Comparison of ENCODE assay signal across 18 cellular contexts in the genomic region with DNA sequence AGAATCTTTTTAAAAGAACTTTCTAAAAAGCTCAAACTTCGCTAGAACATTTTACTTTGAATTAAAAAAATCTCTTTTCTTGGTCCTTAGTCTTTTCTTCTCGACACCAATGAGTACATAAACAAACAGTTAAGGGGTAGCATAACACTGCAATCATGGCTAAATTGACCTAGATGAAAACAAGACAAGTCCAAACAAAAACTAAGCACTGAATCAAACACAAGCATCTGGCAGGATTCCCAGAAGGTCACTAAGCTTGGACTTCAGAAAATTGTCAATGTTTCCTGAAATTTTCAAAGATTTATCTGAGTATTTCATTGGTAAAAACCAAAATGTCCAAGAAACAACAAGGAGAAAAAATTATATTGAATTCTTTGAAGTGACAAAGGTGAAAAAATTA. TPM values are rescaled to one million over a fixed set of nuclear protein-coding genes. Genes with fewer than 3 reads are reported as not detected.
DNase-seq lines count a peak whose midpoint lies in the region; ATAC-seq and TF ChIP-seq lines count a peak whose summit lies in the region.
"Had no signal": no experiment of that assay in that cellular context is flagged by ENCODE, and none has a peak within 500 bp of the region (broad histone marks: within the 10 kb centered on the region; RNA-seq: fewer than 3 reads in every experiment).

No MANE protein-coding gene starts in this region.

- H3K9ac ChIP-seq in mammary epithelial cell (ENCODE audit: insufficient read depth, low read length), result no peak overlapping the region

- H3K36me3 ChIP-seq in left ventricle myocardium inferior (no peaks in the 10 kb centered on the region), mammary epithelial cell (ENCODE audit: insufficient read depth, low read length) (no peaks in the 10 kb centered on the region), vagina (no peaks in the 10 kb centered on the region)
- H3K36me3 ChIP-seq: neutrophil had no signal

- intact Hi-C loops in left ventricle myocardium inferior (cut with micrococcal nuclease) (no loop called here), Right ventricle myocardium superior (cut with DNase I) (no loop called here), mammary epithelial cell (cut with micrococcal nuclease) (no loop called here), vagina (cut with DNase I) (no loop called here)

- peak overlapping the region; percentile 2 for H3K27ac ChIP-seq in left ventricle myocardium inferior (replicated peaks)
- no peak overlapping the region for H3K27ac ChIP-seq in mammary epithelial cell (ENCODE audit: insufficient read depth, low read depth, low read length)
- peak overlapping the region; percentile 66 for H3K27ac ChIP-seq in vagina
- H3K27ac ChIP-seq: neutrophil had no signal

- CTCF ChIA-PET in mammary epithelial cell (lab: Charles Lee; ENCODE audit: low non-redundant PET), result no interaction called here

- no peak overlapping the region for H3K4me3 Mint-ChIP-seq in T-helper 17 cell
- H3K4me3 Mint-ChIP-seq: activated naive CD4-positive, alpha-beta T cell treated with anti-CD3 and anti-CD28 coated beads, Interleukin-2, amount 50 U/mL, for 24 hours had no signal

- H3K27ac Mint-ChIP-seq in T-helper 17 cell, result no peak overlapping the region
- H3K27ac Mint-ChIP-seq: activated naive CD4-positive, alpha-beta T cell treated with anti-CD3 and anti-CD28 coated beads, Interleukin-2, amount 50 U/mL, for 24 hours had no signal

- H3K4me1 ChIP-seq in left ventricle myocardium inferior (peaks cover 36% of the 10 kb centered on the region), mammary epithelial cell (ENCODE audit: insufficient read depth, low read length) (peaks cover 3% of the 10 kb centered on the region), vagina (peaks cover 84% of the 10 kb centered on the region)

- no peak overlapping the region for H3K4me2 ChIP-seq in mammary epithelial cell (ENCODE audit: insufficient read depth, low read depth, low read length)

- H3K9me3 ChIP-seq in left ventricle myocardium inferior (replicated peaks) (no peaks in the 10 kb centered on the region), mammary epithelial cell (replicated peaks; ENCODE audit: insufficient read depth, low read length) (no peaks in the 10 kb centered on the region), vagina (no peaks in the 10 kb centered on the region), T-helper 17 cell (ENCODE audit: control insufficient read depth, low read length, poor library complexity, severe bottlenecking) (no peaks in the 10 kb centered on the region)
- H3K9me3 ChIP-seq: neutrophil had no signal

- no peak for TF ChIP-seq POLR2A in vagina (IDR thresholded peaks at IDR 0.05)

- no peaks in the 10 kb centered on the region for H3K79me2 ChIP-seq in mammary epithelial cell (ENCODE audit: insufficient read depth, low read length)

- no TSS peak for BruUV-seq in mammary epithelial cell (replicated peaks; lab: Mats Ljungman, UMichigan)

- DNase-seq in left ventricle myocardium inferior (no peak), Right ventricle myocardium superior (no peak), mammary epithelial cell (peak; percentile 57), left kidney (ENCODE audit: low read depth, low spot score) (peak; percentile 30), vagina (ENCODE audit: extremely low spot score in 2 of 2) (no peak), T-helper 17 cell (no peak), NCI-H345 (lab: John Stamatoyannopoulos, UW) (no peak), NOMO-1 (lab: John Stamatoyannopoulos, UW; ENCODE audit: unreplicated experiment in 2 of 2) (no peak)
- DNase-seq: ACHN; activated CD4-positive, CD25-positive, alpha-beta regulatory T cell; activated CD8-positive, alpha-beta memory T cell treated with anti-CD3 and anti-CD28 coated beads, Interleukin-2, amount 50 U/mL, for 4 hours; mesendoderm; OCI-M1; stimulated activated CD4-positive, alpha-beta T cell treated with anti-CD3 and anti-CD28 coated beads, Interleukin-12 subunit alpha, Interleukin-12 subunit beta, amount 100 ng/mL, for 4 hours; SW 1271 had no signal

- no peaks in the 10 kb centered on the region for H4K20me1 ChIP-seq in mammary epithelial cell (ENCODE audit: insufficient read depth, low read length)

- H3K4me3 ChIP-seq in left ventricle myocardium inferior, result no peak overlapping the region
- no peak overlapping the region for H3K4me3 ChIP-seq in mammary epithelial cell (replicated peaks in 1 of 3; ENCODE audit: insufficient read depth in 1 of 3, low read depth in 2 of 3, low read length in 3 of 3)
- H3K4me3 ChIP-seq in vagina, result no peak overlapping the region

- in situ Hi-C loops in mammary epithelial cell (cut with MboI; ENCODE audit: low sequenced_read_pairs in 2 of 2), result no loop called here

- H3K4me1 Mint-ChIP-seq in T-helper 17 cell, result no peaks in the 10 kb centered on the region
- H3K4me1 Mint-ChIP-seq: activated naive CD4-positive, alpha-beta T cell treated with anti-CD3 and anti-CD28 coated beads, Interleukin-2, amount 50 U/mL, for 24 hours had no signal

- H3K27me3 ChIP-seq in left ventricle myocardium inferior (ENCODE audit: low read depth) (peaks cover 3% of the 10 kb centered on the region), mammary epithelial cell (ENCODE audit: insufficient read depth, low read length) (no peaks in the 10 kb centered on the region), vagina (no peaks in the 10 kb centered on the region)

- no peak for ATAC-seq in Right ventricle myocardium superior (ENCODE audit: poor library complexity)
- ATAC-seq in T-helper 17 cell, result no peak
- ATAC-seq: HCT116 had no signal

- TF ChIP-seq CTCF in left ventricle myocardium inferior (IDR thresholded peaks at IDR 0.05; ENCODE audit: borderline replicate concordance) (no peak), mammary epithelial cell (conservative IDR thresholded peaks at IDR 0.05 in 1 of 2, IDR thresholded peaks at IDR 0.05 in 1 of 2; ENCODE audit: extremely low read depth in 1 of 2, insufficient read depth in 1 of 2, low read depth in 1 of 2, low read length in 2 of 2) (no peak), vagina (IDR thresholded peaks at IDR 0.05) (no peak)

- H3K36me3 Mint-ChIP-seq in T-helper 17 cell (ENCODE audit: low read depth), result no peaks in the 10 kb centered on the region
- H3K36me3 Mint-ChIP-seq: activated naive CD4-positive, alpha-beta T cell treated with anti-CD3 and anti-CD28 coated beads, Interleukin-2, amount 50 U/mL, for 24 hours had no signal

- H2AFZ ChIP-seq in mammary epithelial cell (ENCODE audit: low read depth, low read length), result no peak overlapping the region

- H3K27me3 Mint-ChIP-seq in T-helper 17 cell, result no peaks in the 10 kb centered on the region
- H3K27me3 Mint-ChIP-seq: activated naive CD4-positive, alpha-beta T cell treated with anti-CD3 and anti-CD28 coated beads, Interleukin-2, amount 50 U/mL, for 24 hours had no signal

- WGBS in mammary epithelial cell (ENCODE audit: low coverage, missing lambda C conversion rate), result 0% methylated on average over 2 of the region's 2 CpGs

- dilution Hi-C loops in mammary epithelial cell (cut with HindIII; ENCODE audit: low sequenced_read_pairs), result no loop called here

RNA-seq across cellular contexts. Expression of a gene that starts 5.0 kb away (rescaled TPM):
- total RNA-seq in left ventricle myocardium inferior (54.3 TPM), Right ventricle myocardium superior (20.8 TPM), mammary epithelial cell (under 1 TPM in 1 of 2 donors, not detected in 1; 0.50 TPM), vagina (16.7 TPM), T-helper 17 cell (not detected)
- not detected for polyA plus RNA-seq in mammary epithelial cell
- polyA minus RNA-seq in mammary epithelial cell, result not detected

Comparison
In these comparisons a context has a peak if more than half of its experiments do, and no peak if none do; other contexts are left out.
1. DNase-seq: peak in mammary epithelial cell (single experiment) and left kidney (single experiment); none in left ventricle myocardium inferior (single experiment), Right ventricle myocardium superior (single experiment), vagina (0 of 2), T-helper 17 cell (0 of 3), NCI-H345 (single experiment) and NOMO-1 (0 of 2).
2. RNA of a gene that starts 5.0 kb away (total RNA-seq): 54.3 TPM in left ventricle myocardium inferior (single experiment), 20.8 TPM in Right ventricle myocardium superior (single experiment) and 16.7 TPM in vagina (single experiment); 0.50 TPM in mammary epithelial cell and not detected in T-helper 17 cell; every median in the first group is over 10 times any median in the second.